12 cellular contexts compared by ENCODE assay signal in the genomic region with DNA sequence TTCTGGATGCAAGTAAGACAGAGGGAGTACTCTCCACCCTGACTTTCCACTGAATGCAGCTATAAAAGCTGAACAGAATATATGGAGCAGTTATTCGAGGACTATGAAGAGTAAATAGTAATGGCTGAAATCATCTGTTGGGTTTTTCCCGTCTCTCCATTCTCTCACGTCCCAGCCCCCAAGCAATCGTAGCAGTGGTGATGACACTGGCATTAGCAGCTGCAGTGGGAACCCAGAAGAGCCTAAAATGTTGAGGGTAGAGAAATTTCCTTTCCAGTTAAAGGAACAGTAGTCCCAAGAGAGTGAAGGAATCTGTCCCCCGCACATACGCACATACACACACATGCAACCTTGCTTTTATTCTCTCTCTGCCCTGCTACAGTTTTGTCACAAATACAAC.
"Had no signal": no experiment of that assay in that cellular context is flagged by ENCODE, and none has a peak within 500 bp of the region (broad histone marks: within the 10 kb centered on the region; RNA-seq: fewer than 3 reads in every experiment).

No MANE protein-coding gene starts in this region.

- H3K27me3 ChIP-seq: colonic mucosa, tibial nerve had no signal

- H3K27me3 Mint-ChIP-seq: activated CD4-positive, alpha-beta memory T cell treated with anti-CD3 and anti-CD28 coated beads for 36 hours; naive B cell; T-cell had no signal

- H3K9me3 ChIP-seq: colonic mucosa, tibial nerve had no signal

- H3K27ac Mint-ChIP-seq: activated CD4-positive, alpha-beta memory T cell treated with anti-CD3 and anti-CD28 coated beads for 36 hours; activated T-cell treated with anti-CD3 and anti-CD28 coated beads, Interleukin-2, amount 50 U/mL, for 72 hours; stimulated activated effector memory CD8-positive, alpha-beta T cell treated with anti-CD3 and anti-CD28 coated beads, Interleukin-12 subunit alpha, Interleukin-12 subunit beta, amount 100 ng/mL, for 72 hours; T-cell had no signal

- H3K4me3 Mint-ChIP-seq: activated CD4-positive, alpha-beta memory T cell treated with anti-CD3 and anti-CD28 coated beads for 36 hours; activated T-cell treated with anti-CD3 and anti-CD28 coated beads, Interleukin-2, amount 50 U/mL, for 72 hours; naive B cell; stimulated activated effector memory CD8-positive, alpha-beta T cell treated with anti-CD3 and anti-CD28 coated beads, Interleukin-12 subunit alpha, Interleukin-12 subunit beta, amount 100 ng/mL, for 72 hours; T-cell had no signal

- H3K27ac ChIP-seq: colonic mucosa, tibial nerve, VCaP had no signal

- ATAC-seq: activated T-cell treated with anti-CD3 and anti-CD28 coated beads, Interleukin-2, amount 50 U/mL, for 72 hours; stimulated activated effector memory CD8-positive, alpha-beta T cell treated with anti-CD3 and anti-CD28 coated beads, Interleukin-12 subunit alpha, Interleukin-12 subunit beta, amount 100 ng/mL, for 72 hours; T-cell had no signal

- H3K9me3 Mint-ChIP-seq: activated CD4-positive, alpha-beta memory T cell treated with anti-CD3 and anti-CD28 coated beads for 36 hours; activated T-cell treated with anti-CD3 and anti-CD28 coated beads, Interleukin-2, amount 50 U/mL, for 72 hours; naive B cell; stimulated activated effector memory CD8-positive, alpha-beta T cell treated with anti-CD3 and anti-CD28 coated beads, Interleukin-12 subunit alpha, Interleukin-12 subunit beta, amount 100 ng/mL, for 72 hours; T-cell had no signal

- H3K36me3 ChIP-seq: colonic mucosa, tibial nerve had no signal

- H3K4me3 ChIP-seq: colonic mucosa, tibial nerve had no signal

- H3K36me3 Mint-ChIP-seq: activated CD4-positive, alpha-beta memory T cell treated with anti-CD3 and anti-CD28 coated beads for 36 hours had no signal

- H3K4me1 ChIP-seq: colonic mucosa, tibial nerve had no signal

- DNase-seq: activated CD4-positive, alpha-beta memory T cell treated with anti-CD3 and anti-CD28 coated beads for 36 hours; activated T-cell treated with anti-CD3 and anti-CD28 coated beads, Interleukin-2, amount 50 U/mL, for 72 hours; colonic mucosa; hippocampal formation; kidney glomerular epithelial cell; naive B cell; posterior cingulate gyrus; T-cell; T1000 had no signal
